Comparison of ENCODE assay signal across 1 cellular context in genomic region chr7:134985894-134986362, GRCh38.
A peak's percentile ranks its signal among the peaks of the same experiment; 100 is the strongest.
TF ChIP-seq lines count a peak whose summit lies in the region.

No MANE protein-coding gene starts in this region.

TF ChIP-seq in HepG2, 621 proteins besides CTCF, POLR2A, EP300 and RAD21 (continued from another document):
- TF ChIP-seq RNF219 (CRISPR knock-in tag; IDR thresholded peaks at IDR 0.05) (0 out of 2 replicates have a peak, but pooled peaks have one; percentile 56), SATB2 (CRISPR knock-in tag; IDR thresholded peaks at IDR 0.05) (0 out of 2 replicates have a peak, but pooled peaks have one; percentile 39), EHMT2 (IDR thresholded peaks at IDR 0.05; ENCODE audit: borderline replicate concordance, low read depth, low read length) (0 out of 2 replicates have a peak, but pooled peaks have one; percentile 13), ZSCAN20 (CRISPR knock-in tag; IDR thresholded peaks at IDR 0.05; ENCODE audit: borderline replicate concordance) (peak; percentile 62; the same call in 1 of the 2 replicates)
